In the genomic region with DNA sequence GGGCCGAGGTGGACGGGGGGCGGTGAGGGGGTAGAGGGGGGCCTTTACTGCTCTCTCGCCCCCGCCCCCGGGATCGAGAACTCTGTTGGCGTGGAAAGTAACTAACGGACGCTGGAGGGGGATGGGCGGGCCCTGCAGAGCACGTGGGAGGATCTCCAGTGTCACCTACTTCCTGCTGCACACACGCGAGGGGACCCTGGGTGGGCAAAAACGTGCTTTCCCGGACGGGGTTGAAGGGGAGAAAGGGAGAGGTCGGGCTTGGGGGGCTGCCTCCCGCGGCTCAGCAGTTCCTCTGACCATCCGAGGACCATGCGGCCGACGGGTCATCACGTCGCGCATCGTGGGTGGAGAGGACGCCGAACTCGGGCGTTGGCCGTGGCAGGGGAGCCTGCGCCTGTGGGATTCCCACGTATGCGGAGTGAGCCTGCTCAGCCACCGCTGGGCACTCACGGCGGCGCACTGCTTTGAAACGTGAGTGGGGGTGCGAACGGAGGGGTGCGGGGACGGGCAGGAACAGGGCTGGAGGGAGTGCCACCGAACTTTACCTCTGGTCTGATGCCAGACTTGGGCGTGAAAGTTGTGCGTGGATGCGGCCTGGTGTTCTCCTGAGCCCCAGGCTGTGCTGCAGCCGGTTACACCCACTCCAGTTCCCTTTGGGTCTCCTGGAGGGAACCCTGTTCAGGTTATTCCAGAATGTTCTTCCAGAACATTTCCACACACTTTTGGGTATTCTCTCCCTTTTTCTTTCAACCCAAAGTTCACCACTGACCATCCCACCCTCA, we compare ENCODE assay signal across 12 cellular contexts.
DNase-seq lines count a peak whose midpoint lies in the region; ATAC-seq lines count a peak whose summit lies in the region.
"Had no signal": no experiment of that assay in that cellular context is flagged by ENCODE, and none has a peak within 500 bp of the region (broad histone marks: within the 10 kb centered on the region; RNA-seq: fewer than 3 reads in every experiment).

No MANE protein-coding gene starts in this region.

- no peaks in the 10 kb centered on the region for H3K9me3 ChIP-seq in effector memory CD4-positive, alpha-beta T cell (ENCODE audit: control insufficient read depth, low read length)
- H3K9me3 ChIP-seq: neutrophil had no signal

- DNase-seq in stimulated activated naive CD8-positive, alpha-beta T cell treated with anti-CD3 and anti-CD28 coated beads, Interleukin-15, Interleukin-2, amounts not matched to agents 100 U/mL and 50 U/mL, for 24 hours, result no peak
- DNase-seq in central memory CD8-positive, alpha-beta T cell (ENCODE audit: low spot score in 2 of 2), result no peak
- no peak for DNase-seq in effector memory CD4-positive, alpha-beta T cell
- DNase-seq in ecto neural progenitor cell (ENCODE audit: low spot score) (no peak), iPS-NIHi11 (ENCODE audit: low spot score) (no peak)
- DNase-seq: NCI-H2081, T-helper 9 cell had no signal

- H3K27me3 Mint-ChIP-seq in stimulated activated naive CD8-positive, alpha-beta T cell treated with anti-CD3 and anti-CD28 coated beads, Interleukin-15, Interleukin-2, amounts not matched to agents 100 ng/mL and 50 ng/mL, for 24 hours, result no peaks in the 10 kb centered on the region
- no peaks in the 10 kb centered on the region for H3K27me3 Mint-ChIP-seq in central memory CD8-positive, alpha-beta T cell
- H3K27me3 Mint-ChIP-seq: CD4-positive, alpha-beta T cell had no signal

- no peaks in the 10 kb centered on the region for H3K4me1 ChIP-seq in effector memory CD4-positive, alpha-beta T cell (ENCODE audit: control insufficient read depth, insufficient read depth, low read length, poor library complexity, severe bottlenecking)

- ATAC-seq in stimulated activated naive CD8-positive, alpha-beta T cell treated with anti-CD3 and anti-CD28 coated beads, Interleukin-15, Interleukin-2, amounts not matched to agents 100 U/mL and 50 U/mL, for 24 hours, result no peak
- peak; percentile 38 for ATAC-seq in central memory CD8-positive, alpha-beta T cell (replicated peaks; ENCODE audit: extremely low read depth, poor library complexity, severe bottlenecking)
- ATAC-seq: HepG2 had no signal

- H3K9me3 Mint-ChIP-seq in stimulated activated naive CD8-positive, alpha-beta T cell treated with anti-CD3 and anti-CD28 coated beads, Interleukin-15, Interleukin-2, amounts not matched to agents 100 ng/mL and 50 ng/mL, for 24 hours, result no peaks in the 10 kb centered on the region
- no peaks in the 10 kb centered on the region for H3K9me3 Mint-ChIP-seq in central memory CD8-positive, alpha-beta T cell
- H3K9me3 Mint-ChIP-seq: CD4-positive, alpha-beta T cell had no signal

- H3K4me3 Mint-ChIP-seq in stimulated activated naive CD8-positive, alpha-beta T cell treated with anti-CD3 and anti-CD28 coated beads, Interleukin-15, Interleukin-2, amounts not matched to agents 100 ng/mL and 50 ng/mL, for 24 hours, result peak overlapping the region; percentile 60
- H3K4me3 Mint-ChIP-seq in central memory CD8-positive, alpha-beta T cell, result peak overlapping the region; percentile 61
- H3K4me3 Mint-ChIP-seq: CD4-positive, alpha-beta T cell had no signal

- H3K4me3 ChIP-seq in effector memory CD4-positive, alpha-beta T cell (ENCODE audit: insufficient read depth, low read depth, low read length, poor library complexity, severe bottlenecking), result no peak overlapping the region
- H3K4me3 ChIP-seq: cardiac muscle cell had no signal

- H3K4me1 Mint-ChIP-seq in stimulated activated naive CD8-positive, alpha-beta T cell treated with anti-CD3 and anti-CD28 coated beads, Interleukin-15, Interleukin-2, amounts not matched to agents 100 ng/mL and 50 ng/mL, for 24 hours (ENCODE audit: low read depth), result no peaks in the 10 kb centered on the region
- no peaks in the 10 kb centered on the region for H3K4me1 Mint-ChIP-seq in central memory CD8-positive, alpha-beta T cell

- H3K27me3 ChIP-seq in effector memory CD4-positive, alpha-beta T cell (replicated peaks; ENCODE audit: control insufficient read depth, insufficient read depth, low read length, poor library complexity, severe bottlenecking), result peaks cover 3% of the 10 kb centered on the region
- H3K27me3 ChIP-seq: cardiac muscle cell, neutrophil had no signal

- H3K36me3 ChIP-seq in effector memory CD4-positive, alpha-beta T cell (ENCODE audit: control insufficient read depth, insufficient read depth, low read length), result no peaks in the 10 kb centered on the region
- H3K36me3 ChIP-seq: cardiac muscle cell, neutrophil had no signal

- no peak overlapping the region for H3K27ac ChIP-seq in effector memory CD4-positive, alpha-beta T cell (ENCODE audit: insufficient read depth, low read length, poor library complexity, severe bottlenecking)
- H3K27ac ChIP-seq: cardiac muscle cell, neutrophil had no signal

- H3K27ac Mint-ChIP-seq in stimulated activated naive CD8-positive, alpha-beta T cell treated with anti-CD3 and anti-CD28 coated beads, Interleukin-15, Interleukin-2, amounts not matched to agents 100 ng/mL and 50 ng/mL, for 24 hours, result no peak overlapping the region
- peak overlapping the region; percentile 61 for H3K27ac Mint-ChIP-seq in central memory CD8-positive, alpha-beta T cell (ENCODE audit: low read depth)
- H3K27ac Mint-ChIP-seq: CD4-positive, alpha-beta T cell had no signal

- no peaks in the 10 kb centered on the region for H3K36me3 Mint-ChIP-seq in stimulated activated naive CD8-positive, alpha-beta T cell treated with anti-CD3 and anti-CD28 coated beads, Interleukin-15, Interleukin-2, amounts not matched to agents 100 ng/mL and 50 ng/mL, for 24 hours (ENCODE audit: low read depth)
- no peaks in the 10 kb centered on the region for H3K36me3 Mint-ChIP-seq in central memory CD8-positive, alpha-beta T cell (ENCODE audit: insufficient read depth)
